In genomic region chr17:9199474-9200196, GRCh38 we compare ENCODE assay signal across 20 cellular contexts.
A peak's percentile ranks its signal among the peaks of the same experiment; 100 is the strongest.
DNase-seq lines count a peak whose midpoint lies in the region; ATAC-seq, FAIRE-seq and TF ChIP-seq lines count a peak whose summit lies in the region.
"Had no signal": no experiment of that assay in that cellular context is flagged by ENCODE, and none has a peak within 500 bp of the region (broad histone marks: within the 10 kb centered on the region; RNA-seq: fewer than 3 reads in every experiment).

No MANE protein-coding gene starts in this region.

- H3K9me3 Mint-ChIP-seq in neural progenitor cell, result peaks cover 21% of the 10 kb centered on the region
- H3K9me3 Mint-ChIP-seq in activated T-helper 17 cell treated with anti-CD3 and anti-CD28 coated beads, Interleukin-2, amount 50 U/mL, for 72 hours, result peaks cover 3% of the 10 kb centered on the region
- H3K9me3 Mint-ChIP-seq: dendritic cell treated with granulocyte-macrophage colony-stimulating factor and Interleukin-4, amounts not matched to agents 40 ng/mL and 50 ng/mL, for 4 days had no signal

- H3K27me3 ChIP-seq in neural progenitor cell, result peaks cover 40% of the 10 kb centered on the region
- no peaks in the 10 kb centered on the region for H3K27me3 ChIP-seq in sigmoid colon
- H3K27me3 ChIP-seq: BE2C, body of pancreas, ovary, transverse colon had no signal

- peaks cover 34% of the 10 kb centered on the region for H3K4me1 Mint-ChIP-seq in neural progenitor cell
- H3K4me1 Mint-ChIP-seq in activated T-helper 17 cell treated with anti-CD3 and anti-CD28 coated beads, Interleukin-2, amount 50 U/mL, for 72 hours, result no peaks in the 10 kb centered on the region
- H3K4me1 Mint-ChIP-seq: activated CD4-positive, alpha-beta T cell treated with anti-CD3 and anti-CD28 coated beads, Interleukin-2, amount 10 ng/mL, durations not matched to agents 24 days and 14 days had no signal

- no peak for TF ChIP-seq CTCF in fibroblast of mammary gland (conservative IDR thresholded peaks at IDR 0.05; ENCODE audit: control insufficient read depth, insufficient read depth, low read depth, low read length)
- no peak for TF ChIP-seq CTCF in neural progenitor cell (IDR thresholded peaks at IDR 0.05)
- TF ChIP-seq CTCF in sigmoid colon (IDR thresholded peaks at IDR 0.05), result no peak

- H3K36me3 ChIP-seq in neural progenitor cell (no peaks in the 10 kb centered on the region), sigmoid colon (no peaks in the 10 kb centered on the region)
- H3K36me3 ChIP-seq: BE2C, ovary, transverse colon had no signal

- TF ChIP-seq POLR2A in sigmoid colon (IDR thresholded peaks at IDR 0.05), result no peak

- H3K36me3 Mint-ChIP-seq in neural progenitor cell, result no peaks in the 10 kb centered on the region
- no peaks in the 10 kb centered on the region for H3K36me3 Mint-ChIP-seq in activated T-helper 17 cell treated with anti-CD3 and anti-CD28 coated beads, Interleukin-2, amount 50 U/mL, for 72 hours (ENCODE audit: low read depth)

- H3F3A ChIP-seq in neural progenitor cell (ENCODE audit: low read depth), result peaks cover 42% of the 10 kb centered on the region

- FAIRE-seq in GM18507 (lab: Jason Lieb, UNC), result peak; percentile 31
- FAIRE-seq: small intestine had no signal

- no peak overlapping the region for H3K9ac ChIP-seq in neural progenitor cell

- peaks cover 9% of the 10 kb centered on the region for H4K20me1 ChIP-seq in neural progenitor cell (ENCODE audit: low read depth)

- ATAC-seq in HG03196 (IDR thresholded peaks at IDR 0.05; ENCODE audit: unreplicated experiment) (no peak), GM19395 (IDR thresholded peaks at IDR 0.05; ENCODE audit: unreplicated experiment) (no peak)
- ATAC-seq in activated T-helper 17 cell treated with anti-CD3 and anti-CD28 coated beads, Interleukin-2, amount 50 U/mL, for 72 hours (replicated peaks), result no peak
- ATAC-seq: body of pancreas had no signal

- no peaks in the 10 kb centered on the region for H3K79me2 ChIP-seq in neural progenitor cell (ENCODE audit: low read depth)

- peak overlapping the region; percentile 39 for H3K4me2 ChIP-seq in neural progenitor cell

- no peak for TF ChIP-seq EP300 in sigmoid colon (IDR thresholded peaks at IDR 0.05)

- H3K4me1 ChIP-seq in neural progenitor cell (peaks cover 41% of the 10 kb centered on the region), sigmoid colon (no peaks in the 10 kb centered on the region)
- H3K4me1 ChIP-seq: BE2C had no signal

- H3K4me3 ChIP-seq in fibroblast of mammary gland (ENCODE audit: control insufficient read depth, low read depth, low read length) (no peak overlapping the region), neural progenitor cell (peak overlapping the region; percentile 10), sigmoid colon (no peak overlapping the region)
- H3K4me3 ChIP-seq: body of pancreas, ovary, transverse colon had no signal

- WGBS in sigmoid colon, 2 donors, result 88 to 93% methylated on average over 6 of the region's 6 CpGs

- peaks cover 18% of the 10 kb centered on the region for H3K27me3 Mint-ChIP-seq in neural progenitor cell (ENCODE audit: insufficient read depth, low read depth)
- peaks cover 3% of the 10 kb centered on the region for H3K27me3 Mint-ChIP-seq in activated T-helper 17 cell treated with anti-CD3 and anti-CD28 coated beads, Interleukin-2, amount 50 U/mL, for 72 hours
- H3K27me3 Mint-ChIP-seq: activated CD4-positive, alpha-beta T cell treated with anti-CD3 and anti-CD28 coated beads, Interleukin-2, amount 10 ng/mL, durations not matched to agents 24 days and 14 days; dendritic cell treated with granulocyte-macrophage colony-stimulating factor and Interleukin-4, amounts not matched to agents 40 ng/mL and 50 ng/mL, for 4 days had no signal

- H3K9me3 ChIP-seq in neural progenitor cell (ENCODE audit: low read depth), result no peaks in the 10 kb centered on the region
- no peaks in the 10 kb centered on the region for H3K9me3 ChIP-seq in sigmoid colon
- H3K9me3 ChIP-seq: BE2C, body of pancreas, ovary, transverse colon had no signal

- intact Hi-C loops in sigmoid colon (cut with DNase I), result no loop called here

- H3K27ac Mint-ChIP-seq in neural progenitor cell, result no peak overlapping the region
- H3K27ac Mint-ChIP-seq in activated T-helper 17 cell treated with anti-CD3 and anti-CD28 coated beads, Interleukin-2, amount 50 U/mL, for 72 hours, result no peak overlapping the region
- H3K27ac Mint-ChIP-seq: activated CD4-positive, alpha-beta T cell treated with anti-CD3 and anti-CD28 coated beads, Interleukin-2, amount 10 ng/mL, durations not matched to agents 24 days and 14 days; dendritic cell treated with granulocyte-macrophage colony-stimulating factor and Interleukin-4, amounts not matched to agents 40 ng/mL and 50 ng/mL, for 4 days had no signal

- no peak overlapping the region for H2AFZ ChIP-seq in neural progenitor cell (replicated peaks)

- H3K27ac ChIP-seq in neural progenitor cell, result no peak overlapping the region
- H3K27ac ChIP-seq in sigmoid colon, result no peak overlapping the region
- H3K27ac ChIP-seq: body of pancreas, epithelial cell of prostate, ovary, transverse colon had no signal

- no peak for DNase-seq in GM18507 (ENCODE audit: extremely low spot score, insufficient read length, low read depth)
- peak; percentile 32 for DNase-seq in MV-4-11 (lab: John Stamatoyannopoulos, UW)
- peak; percentile 48 for DNase-seq in fibroblast of mammary gland (ENCODE audit: low read depth)
- peak; percentile 38 for DNase-seq in neural progenitor cell (ENCODE audit: low spot score)
- no peak for DNase-seq in sigmoid colon
- DNase-seq: activated CD4-positive, alpha-beta T cell treated with anti-CD3 and anti-CD28 coated beads, Interleukin-2, amount 10 ng/mL, durations not matched to agents 24 days and 14 days; activated naive CD4-positive, alpha-beta T cell treated with anti-CD3 and anti-CD28 coated beads, Interleukin-2, amount 50 U/mL, for 16 hours; BE2C; body of pancreas; head of caudate nucleus; kidney glomerular epithelial cell; NCI-H1694; ovary; small intestine; transverse colon had no signal

- H3K4me3 Mint-ChIP-seq in neural progenitor cell, result no peak overlapping the region
- H3K4me3 Mint-ChIP-seq in activated T-helper 17 cell treated with anti-CD3 and anti-CD28 coated beads, Interleukin-2, amount 50 U/mL, for 72 hours, result no peak overlapping the region
- H3K4me3 Mint-ChIP-seq: activated CD4-positive, alpha-beta T cell treated with anti-CD3 and anti-CD28 coated beads, Interleukin-2, amount 10 ng/mL, durations not matched to agents 24 days and 14 days; dendritic cell treated with granulocyte-macrophage colony-stimulating factor and Interleukin-4, amounts not matched to agents 40 ng/mL and 50 ng/mL, for 4 days had no signal

Comparison
In these comparisons a context has a peak if more than half of its experiments do, and no peak if none do; other contexts are left out.
1. DNase-seq: peak in MV-4-11 (single experiment), fibroblast of mammary gland (single experiment) and neural progenitor cell (single experiment); none in GM18507 (single experiment) and sigmoid colon (single experiment).